In the genomic region with DNA sequence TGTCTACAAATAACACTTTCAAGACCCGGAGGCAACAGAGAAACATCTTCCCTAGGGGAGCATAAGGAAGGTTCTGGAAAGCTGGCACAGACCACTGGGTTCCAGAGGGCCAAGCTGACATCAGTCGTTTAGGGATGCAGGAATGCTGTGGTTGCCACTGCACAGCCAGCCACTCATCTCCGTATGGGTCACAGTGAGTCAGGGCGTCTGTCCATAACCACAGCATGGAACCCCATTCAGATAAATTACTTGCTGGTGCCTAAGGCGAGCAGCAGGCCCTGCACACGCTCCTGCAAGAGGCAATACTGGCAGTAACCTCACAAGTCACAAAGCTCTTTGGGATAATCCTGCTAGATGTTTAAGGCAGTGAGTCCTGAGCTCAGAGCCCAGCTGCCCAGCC, we compare ENCODE assay signal across 15 cellular contexts.
DNase-seq lines count a peak whose midpoint lies in the region; ATAC-seq and TF ChIP-seq lines count a peak whose summit lies in the region.
"Had no signal": no experiment of that assay in that cellular context is flagged by ENCODE, and none has a peak within 500 bp of the region (broad histone marks: within the 10 kb centered on the region; RNA-seq: fewer than 3 reads in every experiment).

No MANE protein-coding gene starts in this region.

- H2AFZ ChIP-seq in mammary epithelial cell (ENCODE audit: low read depth, low read length), result no peak overlapping the region

- H4K20me1 ChIP-seq in mammary epithelial cell (ENCODE audit: insufficient read depth, low read length), result no peaks in the 10 kb centered on the region

- in situ Hi-C loops in mammary epithelial cell (cut with MboI; ENCODE audit: low sequenced_read_pairs in 2 of 2) (no loop called here), GM13976 (cut with MboI; ENCODE audit: low sequenced_read_pairs, unreplicated experiment) (no loop called here)

- 13% methylated on average over 6 of the region's 6 CpGs for WGBS in mammary epithelial cell (ENCODE audit: low coverage, missing lambda C conversion rate)

- BruUV-seq in mammary epithelial cell (replicated peaks; lab: Mats Ljungman, UMichigan), result no TSS peak

- dilution Hi-C loops in mammary epithelial cell (cut with HindIII; ENCODE audit: low sequenced_read_pairs), result loop anchor here (5.0 kb wide), 1 partner anchor 99 kb away; no protein-coding TSS in a partner anchor

- no peak for ATAC-seq in GM18867 (IDR thresholded peaks at IDR 0.05; ENCODE audit: unreplicated experiment)
- ATAC-seq: left cardiac atrium, Panc1 had no signal

- peaks cover 5% of the 10 kb centered on the region for H3K9me3 ChIP-seq in mammary epithelial cell (replicated peaks; ENCODE audit: insufficient read depth, low read length)

- CTCF ChIA-PET in mammary epithelial cell (lab: Charles Lee; ENCODE audit: low non-redundant PET) (no interaction called here), HEK293T (lab: Yijun Ruan, JAX) (no interaction called here)

- H3K4me2 ChIP-seq in mammary epithelial cell (ENCODE audit: insufficient read depth, low read depth, low read length), result no peak overlapping the region
- H3K4me2 ChIP-seq: KMS-11 had no signal

- no peaks in the 10 kb centered on the region for H3K79me2 ChIP-seq in mammary epithelial cell (ENCODE audit: insufficient read depth, low read length)

- H3K27me3 ChIP-seq in mammary epithelial cell (ENCODE audit: insufficient read depth, low read length), result no peaks in the 10 kb centered on the region
- H3K27me3 ChIP-seq: esophagus muscularis mucosa had no signal

- POLR2A ChIA-PET in HEK293T (lab: Yijun Ruan, JAX), result no interaction called here

- DNase-seq in Daoy (ENCODE audit: low read depth) (peak; percentile 95), NCI-H69 (lab: John Stamatoyannopoulos, UW) (peak; percentile 14), mammary epithelial cell (peak; percentile 90), kidney glomerular epithelial cell (lab: John Stamatoyannopoulos, UW) (peak; percentile 43), GM13976 (ENCODE audit: low spot score) (no peak), HEK293T (ENCODE audit: extremely low spot score) (no peak)
- DNase-seq in stimulated activated CD4-positive, alpha-beta T cell treated with anti-CD3 and anti-CD28 coated beads, Interleukin-2, amount 100 ng/mL, for 48 hours, result no peak
- DNase-seq: central memory CD4-positive, alpha-beta T cell; H7; left cardiac atrium; stimulated activated CD4-positive, alpha-beta T cell treated with anti-CD3 and anti-CD28 coated beads, Interleukin-12 subunit alpha, Interleukin-12 subunit beta, amount 100 ng/mL, for 4 hours had no signal

- H3K9ac ChIP-seq in mammary epithelial cell (ENCODE audit: insufficient read depth, low read length), result no peak overlapping the region
- H3K9ac ChIP-seq: KMS-11 had no signal

- no peaks in the 10 kb centered on the region for H3K36me3 ChIP-seq in mammary epithelial cell (ENCODE audit: insufficient read depth, low read length)
- H3K36me3 ChIP-seq: esophagus muscularis mucosa had no signal

- no peak overlapping the region for H3K4me3 ChIP-seq in mammary epithelial cell (replicated peaks in 1 of 3; ENCODE audit: insufficient read depth in 1 of 3, low read depth in 2 of 3, low read length in 3 of 3)
- H3K4me3 ChIP-seq: esophagus muscularis mucosa had no signal

- intact Hi-C loops in mammary epithelial cell (cut with micrococcal nuclease), result loop anchor here (5.0 kb wide), 1 partner anchor 144 kb away; no protein-coding TSS in a partner anchor

- no peak overlapping the region for H3K27ac ChIP-seq in mammary epithelial cell (ENCODE audit: insufficient read depth, low read depth, low read length)
- H3K27ac ChIP-seq: esophagus muscularis mucosa, KMS-11 had no signal

- TF ChIP-seq CTCF in mammary epithelial cell (conservative IDR thresholded peaks at IDR 0.05 in 1 of 2, IDR thresholded peaks at IDR 0.05 in 1 of 2; ENCODE audit: extremely low read depth in 1 of 2, insufficient read depth in 1 of 2, low read depth in 1 of 2, low read length in 2 of 2) (no peak), GM13976 (IDR thresholded peaks at IDR 0.05; ENCODE audit: borderline replicate concordance, control extremely low read depth, extremely low read depth, insufficient read depth, missing control alignments) (no peak)

- no peaks in the 10 kb centered on the region for H3K4me1 ChIP-seq in mammary epithelial cell (ENCODE audit: insufficient read depth, low read length)
- H3K4me1 ChIP-seq: esophagus muscularis mucosa had no signal

TF ChIP-seq in HEK293T, 16 proteins besides CTCF, POLR2A, EP300 and RAD21:
- no peak for TF ChIP-seq FOXM1 (IDR thresholded peaks at IDR 0.05; ENCODE audit: borderline replicate concordance)
- TF ChIP-seq FOXA1 (IDR thresholded peaks at IDR 0.05), result no peak
- no peak for TF ChIP-seq HDGF (IDR thresholded peaks at IDR 0.05; ENCODE audit: borderline replicate concordance)
- TF ChIP-seq SUZ12 (IDR thresholded peaks at IDR 0.05), result no peak
- no peak for TF ChIP-seq LEF1 (IDR thresholded peaks at IDR 0.05; ENCODE audit: borderline replicate concordance)
- TF ChIP-seq, protein P1, sequence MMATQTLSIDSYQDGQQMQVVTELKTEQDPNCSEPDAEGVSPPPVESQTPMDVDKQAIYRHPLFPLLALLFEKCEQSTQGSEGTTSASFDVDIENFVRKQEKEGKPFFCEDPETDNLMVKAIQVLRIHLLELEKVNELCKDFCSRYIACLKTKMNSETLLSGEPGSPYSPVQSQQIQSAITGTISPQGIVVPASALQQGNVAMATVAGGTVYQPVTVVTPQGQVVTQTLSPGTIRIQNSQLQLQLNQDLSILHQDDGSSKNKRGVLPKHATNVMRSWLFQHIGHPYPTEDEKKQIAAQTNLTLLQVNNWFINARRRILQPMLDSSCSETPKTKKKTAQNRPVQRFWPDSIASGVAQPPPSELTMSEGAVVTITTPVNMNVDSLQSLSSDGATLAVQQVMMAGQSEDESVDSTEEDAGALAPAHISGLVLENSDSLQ (IDR thresholded peaks at IDR 0.05), result no peak
- TF ChIP-seq L3MBTL2 (conservative IDR thresholded peaks at IDR 0.05), result no peak
- TF ChIP-seq ELF4 (IDR thresholded peaks at IDR 0.05), result no peak
- no peak for TF ChIP-seq TARDBP (IDR thresholded peaks at IDR 0.05)
- TF ChIP-seq CTBP1 (IDR thresholded peaks at IDR 0.05; ENCODE audit: borderline replicate concordance), result no peak
- no peak for TF ChIP-seq SP1 (IDR thresholded peaks at IDR 0.05)
- TF ChIP-seq BHLHE40 (IDR thresholded peaks at IDR 0.05; ENCODE audit: borderline replicate concordance), result no peak
- no peak for TF ChIP-seq NFRKB (IDR thresholded peaks at IDR 0.05)
- TF ChIP-seq ZNF384 (IDR thresholded peaks at IDR 0.05), result no peak
- no peak for TF ChIP-seq ARNT (IDR thresholded peaks at IDR 0.05)
- TF ChIP-seq FOXK2 (IDR thresholded peaks at IDR 0.05), result no peak

Comparison
In these comparisons a context has a peak if more than half of its experiments do, and no peak if none do; other contexts are left out.
1. DNase-seq: peak in Daoy (single experiment), NCI-H69 (single experiment), mammary epithelial cell (single experiment) and kidney glomerular epithelial cell (single experiment); none in stimulated activated CD4-positive, alpha-beta T cell treated with anti-CD3 and anti-CD28 coated beads, Interleukin-2, amount 100 ng/mL, for 48 hours (0 of 2), GM13976 (single experiment) and HEK293T (single experiment).